In the genomic region with DNA sequence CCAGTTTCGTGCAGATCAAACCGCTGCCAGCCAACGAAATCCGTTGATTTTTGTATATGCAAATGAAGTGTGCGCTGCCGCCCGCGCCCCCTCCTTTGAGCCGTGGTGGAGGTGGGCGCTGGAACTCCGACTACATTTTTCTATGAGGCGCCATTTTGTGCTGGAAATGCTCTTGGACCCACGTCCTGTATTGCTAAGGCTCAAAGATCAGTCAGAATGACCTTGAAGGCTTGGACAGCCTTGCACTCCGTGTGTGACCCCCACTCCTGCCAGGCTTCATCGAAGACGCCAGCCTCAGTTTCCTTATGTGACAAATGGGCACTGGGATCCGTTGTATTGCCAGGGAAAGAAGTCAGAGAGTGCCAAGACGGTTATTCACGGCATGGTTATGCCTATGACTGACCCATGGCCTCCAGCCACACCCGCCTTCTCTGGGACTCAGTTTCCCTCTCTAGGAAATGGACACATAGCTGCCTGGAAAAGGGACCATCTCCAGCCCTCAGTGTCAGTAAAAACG, we compare ENCODE assay signal across 1 cellular context.
TF ChIP-seq lines count a peak whose summit lies in the region.

No MANE protein-coding gene starts in this region.

TF ChIP-seq in K562, 482 proteins besides CTCF, POLR2A, EP300 and RAD21 (continues in another document):
- 0 out of 2 replicates have a peak, but pooled peaks have one; percentile 19 for TF ChIP-seq KLF13 (tag; IDR thresholded peaks at IDR 0.05; ENCODE audit: borderline replicate concordance, low read depth)
- TF ChIP-seq, protein P1, sequence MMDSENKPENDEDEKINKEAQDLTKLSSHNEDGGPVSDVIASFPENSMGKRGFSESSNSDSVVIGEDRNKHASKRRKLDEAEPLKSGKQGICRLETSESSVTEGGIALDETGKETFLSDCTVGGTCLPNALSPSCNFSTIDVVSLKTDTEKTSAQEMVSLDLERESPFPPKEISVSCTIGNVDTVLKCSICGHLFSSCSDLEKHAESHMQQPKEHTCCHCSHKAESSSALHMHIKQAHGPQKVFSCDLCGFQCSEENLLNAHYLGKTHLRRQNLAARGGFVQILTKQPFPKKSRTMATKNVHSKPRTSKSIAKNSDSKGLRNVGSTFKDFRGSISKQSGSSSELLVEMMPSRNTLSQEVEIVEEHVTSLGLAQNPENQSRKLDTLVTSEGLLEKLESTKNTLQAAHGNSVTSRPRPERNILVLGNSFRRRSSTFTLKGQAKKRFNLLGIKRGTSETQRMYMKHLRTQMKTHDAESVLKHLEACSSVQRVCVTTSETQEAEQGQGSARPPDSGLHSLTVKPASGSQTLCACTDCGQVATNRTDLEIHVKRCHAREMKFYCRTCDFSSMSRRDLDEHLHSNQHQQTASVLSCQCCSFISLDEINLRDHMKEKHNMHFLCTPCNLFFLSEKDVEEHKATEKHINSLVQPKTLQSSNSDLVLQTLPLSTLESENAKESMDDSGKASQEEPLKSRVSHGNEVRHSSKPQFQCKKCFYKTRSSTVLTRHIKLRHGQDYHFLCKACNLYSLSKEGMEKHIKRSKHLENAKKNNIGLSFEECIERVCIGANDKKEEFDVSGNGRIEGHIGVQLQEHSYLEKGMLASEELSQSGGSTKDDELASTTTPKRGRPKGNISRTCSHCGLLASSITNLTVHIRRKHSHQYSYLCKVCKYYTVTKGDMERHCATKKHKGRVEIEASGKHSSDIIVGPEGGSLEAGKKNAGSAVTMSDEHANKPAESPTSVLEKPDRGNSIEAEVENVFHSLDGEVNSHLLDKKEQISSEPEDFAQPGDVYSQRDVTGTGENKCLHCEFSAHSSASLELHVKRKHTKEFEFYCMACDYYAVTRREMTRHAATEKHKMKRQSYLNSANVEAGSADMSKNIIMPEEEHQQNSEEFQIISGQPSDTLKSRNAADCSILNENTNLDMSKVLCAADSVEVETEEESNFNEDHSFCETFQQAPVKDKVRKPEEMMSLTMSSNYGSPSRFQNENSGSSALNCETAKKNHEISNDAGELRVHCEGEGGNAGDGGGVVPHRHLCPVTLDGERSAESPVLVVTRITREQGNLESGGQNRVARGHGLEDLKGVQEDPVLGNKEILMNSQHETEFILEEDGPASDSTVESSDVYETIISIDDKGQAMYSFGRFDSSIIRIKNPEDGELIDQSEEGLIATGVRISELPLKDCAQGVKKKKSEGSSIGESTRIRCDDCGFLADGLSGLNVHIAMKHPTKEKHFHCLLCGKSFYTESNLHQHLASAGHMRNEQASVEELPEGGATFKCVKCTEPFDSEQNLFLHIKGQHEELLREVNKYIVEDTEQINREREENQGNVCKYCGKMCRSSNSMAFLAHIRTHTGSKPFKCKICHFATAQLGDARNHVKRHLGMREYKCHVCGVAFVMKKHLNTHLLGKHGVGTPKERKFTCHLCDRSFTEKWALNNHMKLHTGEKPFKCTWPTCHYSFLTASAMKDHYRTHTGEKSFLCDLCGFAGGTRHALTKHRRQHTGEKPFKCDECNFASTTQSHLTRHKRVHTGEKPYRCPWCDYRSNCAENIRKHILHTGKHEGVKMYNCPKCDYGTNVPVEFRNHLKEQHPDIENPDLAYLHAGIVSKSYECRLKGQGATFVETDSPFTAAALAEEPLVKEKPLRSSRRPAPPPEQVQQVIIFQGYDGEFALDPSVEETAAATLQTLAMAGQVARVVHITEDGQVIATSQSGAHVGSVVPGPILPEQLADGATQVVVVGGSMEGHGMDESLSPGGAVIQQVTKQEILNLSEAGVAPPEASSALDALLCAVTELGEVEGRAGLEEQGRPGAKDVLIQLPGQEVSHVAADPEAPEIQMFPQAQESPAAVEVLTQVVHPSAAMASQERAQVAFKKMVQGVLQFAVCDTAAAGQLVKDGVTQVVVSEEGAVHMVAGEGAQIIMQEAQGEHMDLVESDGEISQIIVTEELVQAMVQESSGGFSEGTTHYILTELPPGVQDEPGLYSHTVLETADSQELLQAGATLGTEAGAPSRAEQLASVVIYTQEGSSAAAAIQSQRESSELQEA (IDR thresholded peaks at IDR 0.05; ENCODE audit: low read depth) = no peak
- peak; percentile 58; the same call in 1 of the 2 replicates for TF ChIP-seq HDAC2 (IDR thresholded peaks at IDR 0.05)
- TF ChIP-seq TRIM28 (IDR thresholded peaks at IDR 0.05) = peak; percentile 39; the same call in 1 of the 2 replicates
- TF ChIP-seq, protein P2, sequence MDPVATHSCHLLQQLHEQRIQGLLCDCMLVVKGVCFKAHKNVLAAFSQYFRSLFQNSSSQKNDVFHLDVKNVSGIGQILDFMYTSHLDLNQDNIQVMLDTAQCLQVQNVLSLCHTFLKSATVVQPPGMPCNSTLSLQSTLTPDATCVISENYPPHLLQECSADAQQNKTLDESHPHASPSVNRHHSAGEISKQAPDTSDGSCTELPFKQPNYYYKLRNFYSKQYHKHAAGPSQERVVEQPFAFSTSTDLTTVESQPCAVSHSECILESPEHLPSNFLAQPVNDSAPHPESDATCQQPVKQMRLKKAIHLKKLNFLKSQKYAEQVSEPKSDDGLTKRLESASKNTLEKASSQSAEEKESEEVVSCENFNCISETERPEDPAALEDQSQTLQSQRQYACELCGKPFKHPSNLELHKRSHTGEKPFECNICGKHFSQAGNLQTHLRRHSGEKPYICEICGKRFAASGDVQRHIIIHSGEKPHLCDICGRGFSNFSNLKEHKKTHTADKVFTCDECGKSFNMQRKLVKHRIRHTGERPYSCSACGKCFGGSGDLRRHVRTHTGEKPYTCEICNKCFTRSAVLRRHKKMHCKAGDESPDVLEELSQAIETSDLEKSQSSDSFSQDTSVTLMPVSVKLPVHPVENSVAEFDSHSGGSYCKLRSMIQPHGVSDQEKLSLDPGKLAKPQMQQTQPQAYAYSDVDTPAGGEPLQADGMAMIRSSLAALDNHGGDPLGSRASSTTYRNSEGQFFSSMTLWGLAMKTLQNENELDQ (CRISPR knock-in tag; IDR thresholded peaks at IDR 0.05; ENCODE audit: borderline replicate concordance) = no peak
- no peak for TF ChIP-seq DIDO1 (tag; IDR thresholded peaks at IDR 0.05; ENCODE audit: low read depth)
- peak in 1 of 2 experiments; percentile 74; a peak in 2 of 3 replicates for TF ChIP-seq CBX3 (IDR thresholded peaks at IDR 0.05; ENCODE audit: borderline replicate concordance in 1 of 2, low read length in 2 of 2)
- TF ChIP-seq FOXJ3 (CRISPR knock-in tag; IDR thresholded peaks at IDR 0.05) = no peak
- TF ChIP-seq MEF2D (tag; conservative IDR thresholded peaks at IDR 0.05; ENCODE audit: low read depth) = 0 out of 2 replicates have a peak, but pooled peaks have one; percentile 14
- TF ChIP-seq TEAD1 (CRISPR knock-in tag; IDR thresholded peaks at IDR 0.05) = peak in 1 of 2 experiments; percentile 17; a peak in 1 of 4 replicates
- TF ChIP-seq, protein P3, sequence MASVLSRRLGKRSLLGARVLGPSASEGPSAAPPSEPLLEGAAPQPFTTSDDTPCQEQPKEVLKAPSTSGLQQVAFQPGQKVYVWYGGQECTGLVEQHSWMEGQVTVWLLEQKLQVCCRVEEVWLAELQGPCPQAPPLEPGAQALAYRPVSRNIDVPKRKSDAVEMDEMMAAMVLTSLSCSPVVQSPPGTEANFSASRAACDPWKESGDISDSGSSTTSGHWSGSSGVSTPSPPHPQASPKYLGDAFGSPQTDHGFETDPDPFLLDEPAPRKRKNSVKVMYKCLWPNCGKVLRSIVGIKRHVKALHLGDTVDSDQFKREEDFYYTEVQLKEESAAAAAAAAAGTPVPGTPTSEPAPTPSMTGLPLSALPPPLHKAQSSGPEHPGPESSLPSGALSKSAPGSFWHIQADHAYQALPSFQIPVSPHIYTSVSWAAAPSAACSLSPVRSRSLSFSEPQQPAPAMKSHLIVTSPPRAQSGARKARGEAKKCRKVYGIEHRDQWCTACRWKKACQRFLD (CRISPR knock-in tag; IDR thresholded peaks at IDR 0.05) = peak; percentile 7; the same call in 1 of the 2 replicates
- TF ChIP-seq ZNF24 (IDR thresholded peaks at IDR 0.05) = 0 out of 2 replicates have a peak, but pooled peaks have one; percentile 50
- no peak for TF ChIP-seq SRSF7 (optimal IDR thresholded peaks at IDR 0.05; ENCODE audit: low read depth, low read length)
- TF ChIP-seq, protein P4, sequence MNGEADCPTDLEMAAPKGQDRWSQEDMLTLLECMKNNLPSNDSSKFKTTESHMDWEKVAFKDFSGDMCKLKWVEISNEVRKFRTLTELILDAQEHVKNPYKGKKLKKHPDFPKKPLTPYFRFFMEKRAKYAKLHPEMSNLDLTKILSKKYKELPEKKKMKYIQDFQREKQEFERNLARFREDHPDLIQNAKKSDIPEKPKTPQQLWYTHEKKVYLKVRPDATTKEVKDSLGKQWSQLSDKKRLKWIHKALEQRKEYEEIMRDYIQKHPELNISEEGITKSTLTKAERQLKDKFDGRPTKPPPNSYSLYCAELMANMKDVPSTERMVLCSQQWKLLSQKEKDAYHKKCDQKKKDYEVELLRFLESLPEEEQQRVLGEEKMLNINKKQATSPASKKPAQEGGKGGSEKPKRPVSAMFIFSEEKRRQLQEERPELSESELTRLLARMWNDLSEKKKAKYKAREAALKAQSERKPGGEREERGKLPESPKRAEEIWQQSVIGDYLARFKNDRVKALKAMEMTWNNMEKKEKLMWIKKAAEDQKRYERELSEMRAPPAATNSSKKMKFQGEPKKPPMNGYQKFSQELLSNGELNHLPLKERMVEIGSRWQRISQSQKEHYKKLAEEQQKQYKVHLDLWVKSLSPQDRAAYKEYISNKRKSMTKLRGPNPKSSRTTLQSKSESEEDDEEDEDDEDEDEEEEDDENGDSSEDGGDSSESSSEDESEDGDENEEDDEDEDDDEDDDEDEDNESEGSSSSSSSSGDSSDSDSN (IDR thresholded peaks at IDR 0.05; ENCODE audit: borderline replicate concordance in 1 of 2, low read depth in 2 of 2, low read length in 2 of 2) = no peak
- peak; percentile 29 to 30; a peak in 2 of 4 replicates for TF ChIP-seq ARNT (IDR thresholded peaks at IDR 0.05)
- TF ChIP-seq ADNP (tag; IDR thresholded peaks at IDR 0.05) = peak; percentile 88
- TF ChIP-seq YY1 (IDR thresholded peaks at IDR 0.05; ENCODE audit: borderline replicate concordance in 1 of 3, control insufficient read depth in 1 of 3, extremely low read depth in 1 of 3, insufficient read depth in 3 of 3, insufficient read length in 1 of 3, insufficient replicate concordance in 2 of 3, low read depth in 1 of 3, low read length in 2 of 3) = peak; percentile 71 to 95 (median 88)
- no peak for TF ChIP-seq NR4A1 (CRISPR knock-in tag; IDR thresholded peaks at IDR 0.05)
- peak; percentile 87 for TF ChIP-seq NR4A1 (tag; IDR thresholded peaks at IDR 0.05)
- TF ChIP-seq, protein P5, sequence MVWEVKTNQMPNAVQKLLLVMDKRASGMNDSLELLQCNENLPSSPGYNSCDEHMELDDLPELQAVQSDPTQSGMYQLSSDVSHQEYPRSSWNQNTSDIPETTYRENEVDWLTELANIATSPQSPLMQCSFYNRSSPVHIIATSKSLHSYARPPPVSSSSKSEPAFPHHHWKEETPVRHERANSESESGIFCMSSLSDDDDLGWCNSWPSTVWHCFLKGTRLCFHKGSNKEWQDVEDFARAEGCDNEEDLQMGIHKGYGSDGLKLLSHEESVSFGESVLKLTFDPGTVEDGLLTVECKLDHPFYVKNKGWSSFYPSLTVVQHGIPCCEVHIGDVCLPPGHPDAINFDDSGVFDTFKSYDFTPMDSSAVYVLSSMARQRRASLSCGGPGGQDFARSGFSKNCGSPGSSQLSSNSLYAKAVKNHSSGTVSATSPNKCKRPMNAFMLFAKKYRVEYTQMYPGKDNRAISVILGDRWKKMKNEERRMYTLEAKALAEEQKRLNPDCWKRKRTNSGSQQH (CRISPR knock-in tag; IDR thresholded peaks at IDR 0.05) = peak; percentile 65; the same call in 1 of the 2 replicates
- TF ChIP-seq, protein P6, sequence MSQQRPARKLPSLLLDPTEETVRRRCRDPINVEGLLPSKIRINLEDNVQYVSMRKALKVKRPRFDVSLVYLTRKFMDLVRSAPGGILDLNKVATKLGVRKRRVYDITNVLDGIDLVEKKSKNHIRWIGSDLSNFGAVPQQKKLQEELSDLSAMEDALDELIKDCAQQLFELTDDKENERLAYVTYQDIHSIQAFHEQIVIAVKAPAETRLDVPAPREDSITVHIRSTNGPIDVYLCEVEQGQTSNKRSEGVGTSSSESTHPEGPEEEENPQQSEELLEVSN (IDR thresholded peaks at IDR 0.05; ENCODE audit: borderline replicate concordance in 1 of 2, extremely low read depth in 1 of 2, insufficient read depth in 1 of 2, insufficient read length in 1 of 2, low read depth in 1 of 2, low read length in 1 of 2, poor library complexity in 1 of 2, severe bottlenecking in 1 of 2) = peak in 1 of 2 experiments; percentile 15
- 0 out of 2 replicates have a peak, but pooled peaks have one; percentile 51 for TF ChIP-seq LARP7 (IDR thresholded peaks at IDR 0.05)
- TF ChIP-seq, protein P7, sequence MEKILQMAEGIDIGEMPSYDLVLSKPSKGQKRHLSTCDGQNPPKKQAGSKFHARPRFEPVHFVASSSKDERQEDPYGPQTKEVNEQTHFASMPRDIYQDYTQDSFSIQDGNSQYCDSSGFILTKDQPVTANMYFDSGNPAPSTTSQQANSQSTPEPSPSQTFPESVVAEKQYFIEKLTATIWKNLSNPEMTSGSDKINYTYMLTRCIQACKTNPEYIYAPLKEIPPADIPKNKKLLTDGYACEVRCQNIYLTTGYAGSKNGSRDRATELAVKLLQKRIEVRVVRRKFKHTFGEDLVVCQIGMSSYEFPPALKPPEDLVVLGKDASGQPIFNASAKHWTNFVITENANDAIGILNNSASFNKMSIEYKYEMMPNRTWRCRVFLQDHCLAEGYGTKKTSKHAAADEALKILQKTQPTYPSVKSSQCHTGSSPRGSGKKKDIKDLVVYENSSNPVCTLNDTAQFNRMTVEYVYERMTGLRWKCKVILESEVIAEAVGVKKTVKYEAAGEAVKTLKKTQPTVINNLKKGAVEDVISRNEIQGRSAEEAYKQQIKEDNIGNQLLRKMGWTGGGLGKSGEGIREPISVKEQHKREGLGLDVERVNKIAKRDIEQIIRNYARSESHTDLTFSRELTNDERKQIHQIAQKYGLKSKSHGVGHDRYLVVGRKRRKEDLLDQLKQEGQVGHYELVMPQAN (IDR thresholded peaks at IDR 0.05; ENCODE audit: borderline replicate concordance) = 0 out of 2 replicates have a peak, but pooled peaks have one; percentile 29
- peak; percentile 79 for TF ChIP-seq KLF16 (IDR thresholded peaks at IDR 0.05)
- TF ChIP-seq, protein P8, sequence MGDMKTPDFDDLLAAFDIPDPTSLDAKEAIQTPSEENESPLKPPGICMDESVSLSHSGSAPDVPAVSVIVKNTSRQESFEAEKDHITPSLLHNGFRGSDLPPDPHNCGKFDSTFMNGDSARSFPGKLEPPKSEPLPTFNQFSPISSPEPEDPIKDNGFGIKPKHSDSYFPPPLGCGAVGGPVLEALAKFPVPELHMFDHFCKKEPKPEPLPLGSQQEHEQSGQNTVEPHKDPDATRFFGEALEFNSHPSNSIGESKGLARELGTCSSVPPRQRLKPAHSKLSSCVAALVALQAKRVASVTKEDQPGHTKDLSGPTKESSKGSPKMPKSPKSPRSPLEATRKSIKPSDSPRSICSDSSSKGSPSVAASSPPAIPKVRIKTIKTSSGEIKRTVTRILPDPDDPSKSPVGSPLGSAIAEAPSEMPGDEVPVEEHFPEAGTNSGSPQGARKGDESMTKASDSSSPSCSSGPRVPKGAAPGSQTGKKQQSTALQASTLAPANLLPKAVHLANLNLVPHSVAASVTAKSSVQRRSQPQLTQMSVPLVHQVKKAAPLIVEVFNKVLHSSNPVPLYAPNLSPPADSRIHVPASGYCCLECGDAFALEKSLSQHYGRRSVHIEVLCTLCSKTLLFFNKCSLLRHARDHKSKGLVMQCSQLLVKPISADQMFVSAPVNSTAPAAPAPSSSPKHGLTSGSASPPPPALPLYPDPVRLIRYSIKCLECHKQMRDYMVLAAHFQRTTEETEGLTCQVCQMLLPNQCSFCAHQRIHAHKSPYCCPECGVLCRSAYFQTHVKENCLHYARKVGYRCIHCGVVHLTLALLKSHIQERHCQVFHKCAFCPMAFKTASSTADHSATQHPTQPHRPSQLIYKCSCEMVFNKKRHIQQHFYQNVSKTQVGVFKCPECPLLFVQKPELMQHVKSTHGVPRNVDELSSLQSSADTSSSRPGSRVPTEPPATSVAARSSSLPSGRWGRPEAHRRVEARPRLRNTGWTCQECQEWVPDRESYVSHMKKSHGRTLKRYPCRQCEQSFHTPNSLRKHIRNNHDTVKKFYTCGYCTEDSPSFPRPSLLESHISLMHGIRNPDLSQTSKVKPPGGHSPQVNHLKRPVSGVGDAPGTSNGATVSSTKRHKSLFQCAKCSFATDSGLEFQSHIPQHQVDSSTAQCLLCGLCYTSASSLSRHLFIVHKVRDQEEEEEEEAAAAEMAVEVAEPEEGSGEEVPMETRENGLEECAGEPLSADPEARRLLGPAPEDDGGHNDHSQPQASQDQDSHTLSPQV (IDR thresholded peaks at IDR 0.05) = peak; percentile 86
